ENCODE assay signal across 1 cellular context in genomic region chr3:156010829-156011228, GRCh38.
TF ChIP-seq lines count a peak whose summit lies in the region.

No MANE protein-coding gene starts in this region.

TF ChIP-seq in K562, 482 proteins besides CTCF, POLR2A, EP300 and RAD21 (continued from another document):
- TF ChIP-seq PBX2 (CRISPR knock-in tag; IDR thresholded peaks at IDR 0.05; ENCODE audit: low read depth) (no peak), PBX2 (tag; conservative IDR thresholded peaks at IDR 0.05; ENCODE audit: low read depth) (0 out of 2 replicates have a peak, but pooled peaks have one; percentile 23), E2F1 (CRISPR knock-in tag; IDR thresholded peaks at IDR 0.05) (no peak), ILF3 (IDR thresholded peaks at IDR 0.05; ENCODE audit: borderline replicate concordance) (no peak), STAG1 (CRISPR knock-in tag; IDR thresholded peaks at IDR 0.05; ENCODE audit: borderline replicate concordance) (peak; percentile 47; the same call in 1 of the 2 replicates), ZZZ3 (IDR thresholded peaks at IDR 0.05) (no peak), ZNF449 (CRISPR knock-in tag; IDR thresholded peaks at IDR 0.05) (no peak), SMAD4 (CRISPR knock-in tag; conservative IDR thresholded peaks at IDR 0.05) (no peak), NR2C1 (IDR thresholded peaks at IDR 0.05) (no peak), NR2C1 (tag; IDR thresholded peaks at IDR 0.05) (no peak), NEUROD1 (IDR thresholded peaks at IDR 0.05; ENCODE audit: borderline replicate concordance, low read depth, low read length, partially characterized antibody) (no peak), SETDB1 (IDR thresholded peaks at IDR 0.05; ENCODE audit: low read length) (no peak), KLF16 (IDR thresholded peaks at IDR 0.05) (peak; percentile 25; the same call in 1 of the 2 replicates), ZNF436 (CRISPR knock-in tag; IDR thresholded peaks at IDR 0.05) (no peak), ZBTB7A (IDR thresholded peaks at IDR 0.05; ENCODE audit: borderline replicate concordance, control insufficient read depth, low read depth, low read length) (no peak), GTF3C2 (IDR thresholded peaks at IDR 0.05; ENCODE audit: borderline replicate concordance, extremely low read depth, insufficient read length) (no peak), ZBTB33 (CRISPR knock-in tag; IDR thresholded peaks at IDR 0.05) (no peak), WHSC1 (IDR thresholded peaks at IDR 0.05; ENCODE audit: low read length) (no peak), TRIM28 (IDR thresholded peaks at IDR 0.05) (no peak), ZBTB17 (CRISPR knock-in tag; IDR thresholded peaks at IDR 0.05) (no peak), TEAD4 (IDR thresholded peaks at IDR 0.05; ENCODE audit: low read length) (no peak), TEAD4 (CRISPR knock-in tag; IDR thresholded peaks at IDR 0.05; ENCODE audit: borderline replicate concordance) (no peak), NCOR1 (IDR thresholded peaks at IDR 0.05) (no peak)
